ENCODE assay signal across 8 cellular contexts in genomic region chr2:263774-264492, GRCh38. TPM values are rescaled to one million over a fixed set of nuclear protein-coding genes. Genes with fewer than 3 reads are reported as not detected.
DNase-seq lines count a peak whose midpoint lies in the region; ATAC-seq and TF ChIP-seq lines count a peak whose summit lies in the region.

SH3YL1 (minus strand) TSS chr2:264032; CDS start chr2:263984, 48 bp downstream.

- peak within 1 kb of the TSS; percentile 99 for H3K9ac ChIP-seq in IMR-90 (ENCODE audit: low read depth, low read length)

- ATAC-seq in GM21360 (IDR thresholded peaks at IDR 0.05; ENCODE audit: unreplicated experiment) (peak; percentile 22), IMR-90 (ENCODE audit: low read depth) (peak; percentile 1)

- H2AFZ ChIP-seq in IMR-90 (replicated peaks; ENCODE audit: low read length, poor library complexity): peak within 1 kb of the TSS; percentile 96

- peak within 1 kb of the TSS; percentile 92 for H2AK9ac ChIP-seq in IMR-90 (replicated peaks; ENCODE audit: low read depth, low read length, poor library complexity)

- H4K8ac ChIP-seq in IMR-90 (ENCODE audit: low read depth in 2 of 2, low read length in 2 of 2): peak within 1 kb of the TSS; percentile 74 to 99

- POLR2A ChIA-PET in BJ (lab: Charles Lee): no interaction called here
- POLR2A ChIA-PET in IMR-90 (lab: Charles Lee; ENCODE audit: unreplicated experiment): interaction anchor here (0.5 kb wide), 1 partner anchor 22 kb away, joined by 3 read pairs; no protein-coding TSS in a partner anchor
- POLR2A ChIA-PET in activated CD4-positive, alpha-beta T cell treated with anti-CD3 and anti-CD28 coated beads, Interleukin-2, amount 10 ng/mL, durations not matched to agents 7 days and 5 days (lab: Charles Lee): no interaction called here

- in situ Hi-C loops in IMR-90 (cut with MboI; ENCODE audit: low sequenced_read_pairs): no loop called here

- peaks cover 13% of the 10 kb centered on the region for H3K36me3 Mint-ChIP-seq in activated CD4-positive, alpha-beta T cell treated with anti-CD3 and anti-CD28 coated beads, Interleukin-2, amount 10 ng/mL, durations not matched to agents 7 days and 5 days (ENCODE audit: low read depth)

- peaks cover 12% of the 10 kb centered on the region for H3K4me1 ChIP-seq in IMR-90 (ENCODE audit: control insufficient read depth, insufficient read depth, low read length)

- peak within 1 kb of the TSS; percentile 95 for H3K18ac ChIP-seq in IMR-90 (ENCODE audit: low read depth, low read length)

- CTCF ChIA-PET in BJ (lab: Yijun Ruan, JAX): no interaction called here
- CTCF ChIA-PET in IMR-90 (lab: Yijun Ruan, JAX): no interaction called here
- CTCF ChIA-PET in activated CD4-positive, alpha-beta T cell treated with anti-CD3 and anti-CD28 coated beads, Interleukin-2, amount 10 ng/mL, durations not matched to agents 7 days and 5 days (lab: Charles Lee): no interaction called here

- peak within 1 kb of the TSS; percentile 99 for H3K14ac ChIP-seq in IMR-90 (replicated peaks; ENCODE audit: low read depth, low read length)

- no peak within 1 kb of the TSS for H2BK120ac ChIP-seq in IMR-90 (ENCODE audit: low read depth, low read length)

- no peaks in the 10 kb centered on the region for H3K9me3 Mint-ChIP-seq in activated CD4-positive, alpha-beta T cell treated with anti-CD3 and anti-CD28 coated beads, Interleukin-2, amount 10 ng/mL, durations not matched to agents 7 days and 5 days

- H3K4me3 Mint-ChIP-seq in activated CD4-positive, alpha-beta T cell treated with anti-CD3 and anti-CD28 coated beads, Interleukin-2, amount 10 ng/mL, durations not matched to agents 7 days and 5 days: peak within 1 kb of the TSS; percentile 88

- intact Hi-C loops in IMR-90 (cut with micrococcal nuclease): loop anchor here (1.0 to 5.0 kb wide), 2 partner anchors 26 to 413 kb away; partner anchors contain the start of gene TMEM18

- peaks cover 16 to 37% of the 10 kb centered on the region in 2 experiments for H3K79me1 ChIP-seq in IMR-90 (ENCODE audit: low read depth in 1 of 2, low read length in 2 of 2)

- no TSS peak for BruUV-seq in IMR-90 (replicated peaks; lab: Mats Ljungman, UMichigan)

- H3K4me2 ChIP-seq in IMR-90 (ENCODE audit: low read depth, low read length): peak within 1 kb of the TSS; percentile 92

- no peaks in the 10 kb centered on the region for H3K9me3 ChIP-seq in IMR-90 (ENCODE audit: control insufficient read depth, insufficient read depth, low read length)

- peak within 1 kb of the TSS; percentile 97 for H3K4ac ChIP-seq in IMR-90 (ENCODE audit: low read depth, low read length)

- 2% methylated on average over 11 of the region's 77 CpGs; no CpG with 5 or more reads in 1 of the 2 experiments for WGBS in IMR-90 (ENCODE audit: extremely low coverage in 2 of 2, insufficient read length in 1 of 2), 2 experiments

- DNase-seq in BJ (ENCODE audit: low read depth): no peak
- no peak for DNase-seq in IMR-90
- DNase-seq in activated CD4-positive, alpha-beta T cell treated with anti-CD3 and anti-CD28 coated beads, Interleukin-2, amount 10 ng/mL, durations not matched to agents 7 days and 5 days: peak; percentile 59
- peak; percentile 62 for DNase-seq in ecto neural progenitor cell (ENCODE audit: low spot score)
- peak; percentile 20 to 26 for DNase-seq in lung microvascular endothelial cell (ENCODE audit: low read depth in 2 of 2)
- DNase-seq in stimulated activated CD8-positive, alpha-beta memory T cell treated with anti-CD3 and anti-CD28 coated beads, Interleukin-4, amount 100 ng/mL, for 4 hours (ENCODE audit: low read depth in 2 of 2, low spot score in 1 of 2): peak; percentile 16 to 24
- DNase-seq in GDM1 (lab: John Stamatoyannopoulos, UW): no peak

- H2BK20ac ChIP-seq in IMR-90 (ENCODE audit: low read depth, low read length): no peak within 1 kb of the TSS

- no peaks in the 10 kb centered on the region for H3K27me3 Mint-ChIP-seq in activated CD4-positive, alpha-beta T cell treated with anti-CD3 and anti-CD28 coated beads, Interleukin-2, amount 10 ng/mL, durations not matched to agents 7 days and 5 days

- H3K27ac ChIP-seq in IMR-90 (ENCODE audit: insufficient read depth, low read length): peak within 1 kb of the TSS; percentile 95

- peak within 1 kb of the TSS; percentile 96 for H3K23ac ChIP-seq in IMR-90 (ENCODE audit: low read depth, low read length)

- H2BK15ac ChIP-seq in IMR-90 (ENCODE audit: low read depth, low read length): no peak within 1 kb of the TSS

- H4K5ac ChIP-seq in IMR-90 (ENCODE audit: low read depth, low read length): peak within 1 kb of the TSS; percentile 100

- TF ChIP-seq RAD21 in IMR-90 (IDR thresholded peaks at IDR 0.05; ENCODE audit: low read length): no peak

- H4K20me1 ChIP-seq in IMR-90 (ENCODE audit: insufficient read depth, low read length): peaks cover 21% of the 10 kb centered on the region; the same call in 1 of the 2 replicates

- H3K4me1 Mint-ChIP-seq in activated CD4-positive, alpha-beta T cell treated with anti-CD3 and anti-CD28 coated beads, Interleukin-2, amount 10 ng/mL, durations not matched to agents 7 days and 5 days: peaks cover 32% of the 10 kb centered on the region

- H3K9me1 ChIP-seq in IMR-90 (ENCODE audit: insufficient read depth, low read length): peaks cover 3% of the 10 kb centered on the region

- H2AK5ac ChIP-seq in IMR-90 (ENCODE audit: low read depth, low read length): no peak within 1 kb of the TSS; the same call in 1 of the 2 replicates

- H3K27me3 ChIP-seq in BJ (ENCODE audit: control insufficient read depth, insufficient read depth, low read length) (no peaks in the 10 kb centered on the region), IMR-90 (ENCODE audit: control insufficient read depth, insufficient read depth, low read length) (no peaks in the 10 kb centered on the region)

- no peak within 1 kb of the TSS for H3K56ac ChIP-seq in IMR-90 (ENCODE audit: extremely low read depth, insufficient read depth, low read length)

- H3K4me3 ChIP-seq in BJ (ENCODE audit: low read depth, low read length): peak within 1 kb of the TSS; percentile 60
- peak within 1 kb of the TSS; percentile 98 for H3K4me3 ChIP-seq in IMR-90 (ENCODE audit: insufficient read depth, low read depth, low read length)

- TF ChIP-seq CTCF in BJ (IDR thresholded peaks at IDR 0.05; ENCODE audit: insufficient read depth, low read depth, low read length) (no peak), IMR-90 (conservative IDR thresholded peaks at IDR 0.05; ENCODE audit: low read depth, low read length) (no peak)

- peak within 1 kb of the TSS; percentile 93 for H3K27ac Mint-ChIP-seq in activated CD4-positive, alpha-beta T cell treated with anti-CD3 and anti-CD28 coated beads, Interleukin-2, amount 10 ng/mL, durations not matched to agents 7 days and 5 days

- H3K36me3 ChIP-seq in BJ (ENCODE audit: control insufficient read depth, insufficient read depth, low read length): no peaks in the 10 kb centered on the region
- no peaks in the 10 kb centered on the region; the same call in 1 of the 2 replicates for H3K36me3 ChIP-seq in IMR-90 (ENCODE audit: control insufficient read depth, insufficient read depth, low read length)

- dilution Hi-C loops in IMR-90 (cut with HindIII; ENCODE audit: low sequenced_read_pairs, unreplicated experiment): no loop called here

- peak within 1 kb of the TSS; percentile 98 for H4K91ac ChIP-seq in IMR-90 (ENCODE audit: insufficient read depth, low read depth, low read length)

- H2BK5ac ChIP-seq in IMR-90 (ENCODE audit: low read depth, low read length, poor library complexity, severe bottlenecking): peak within 1 kb of the TSS; percentile 95

- TF ChIP-seq POLR2A in IMR-90 (IDR thresholded peaks at IDR 0.05; ENCODE audit: low read depth, low read length): no peak

TF ChIP-seq in IMR-90, 13 proteins besides CTCF, POLR2A, EP300 and RAD21:
- TF ChIP-seq CHD1 (IDR thresholded peaks at IDR 0.05; ENCODE audit: low read depth, low read length) (no peak), NFE2L2 (IDR thresholded peaks at IDR 0.05; ENCODE audit: low read depth, low read length) (no peak), SMC3 (IDR thresholded peaks at IDR 0.05; ENCODE audit: low read depth, low read length) (no peak), RFX5 (IDR thresholded peaks at IDR 0.05; ENCODE audit: low read depth, low read length) (no peak), CEBPB (IDR thresholded peaks at IDR 0.05; ENCODE audit: low read depth, low read length) (no peak), MAZ (IDR thresholded peaks at IDR 0.05; ENCODE audit: borderline replicate concordance, low read depth, low read length) (no peak), MAFK (IDR thresholded peaks at IDR 0.05; ENCODE audit: low read depth, low read length) (no peak), BHLHE40 (IDR thresholded peaks at IDR 0.05; ENCODE audit: low read depth, low read length) (no peak), MXI1 (IDR thresholded peaks at IDR 0.05; ENCODE audit: borderline replicate concordance, low read depth, low read length) (no peak), RCOR1 (IDR thresholded peaks at IDR 0.05; ENCODE audit: insufficient replicate concordance, low read length) (no peak), FOS (IDR thresholded peaks at IDR 0.05; ENCODE audit: low read depth, low read length) (no peak), USF2 (IDR thresholded peaks at IDR 0.05; ENCODE audit: low read depth, low read length) (no peak)

RNA-seq across cellular contexts. Expression of gene SH3YL1, which starts in this region (rescaled TPM):
- 19.0 and 25.8 TPM in 2 replicates for polyA plus RNA-seq in BJ (2011; rRNA removed)
- 12.9 and 14.0 TPM in 2 replicates for polyA minus RNA-seq in BJ (2011; rRNA and poly(A)+ RNA removed)
- total RNA-seq in IMR-90 (2012; rRNA removed): 18.1 and 25.3 TPM in 2 replicates
- 15.5 and 21.2 TPM in 2 replicates for polyA plus RNA-seq in IMR-90 (2012; rRNA removed)
- 4.0 and 11.3 TPM in 2 replicates for polyA plus RNA-seq in IMR-90 (2012; cell fraction: cytosol; rRNA removed)
- 24.3 and 117 TPM in 2 replicates for polyA plus RNA-seq in IMR-90 (2012; cell fraction: nucleus; rRNA removed; ENCODE audit: low replicate concordance)
- total RNA-seq in activated CD4-positive, alpha-beta T cell treated with anti-CD3 and anti-CD28 coated beads, Interleukin-2, amount 10 ng/mL, durations not matched to agents 7 days and 5 days: 10 to 100 TPM; 19.6 to 21.0 TPM
- 11.1 and 13.7 TPM in 2 replicates for total RNA-seq in lung microvascular endothelial cell

Comparison
In these comparisons a context has a peak if more than half of its experiments do, and no peak if none do; other contexts are left out.
1. DNase-seq: peak in activated CD4-positive, alpha-beta T cell treated with anti-CD3 and anti-CD28 coated beads, Interleukin-2, amount 10 ng/mL, durations not matched to agents 7 days and 5 days (single experiment), ecto neural progenitor cell (single experiment), lung microvascular endothelial cell (2 of 2) and stimulated activated CD8-positive, alpha-beta memory T cell treated with anti-CD3 and anti-CD28 coated beads, Interleukin-4, amount 100 ng/mL, for 4 hours (2 of 2); none in BJ (single experiment), IMR-90 (single experiment) and GDM1 (single experiment).